ENCODE assay signal across 9 cellular contexts in genomic region chr12:103858953-103859601, GRCh38. TPM values are rescaled to one million over a fixed set of nuclear protein-coding genes. Genes with fewer than 3 reads are reported as not detected.
DNase-seq lines count a peak whose midpoint lies in the region; ATAC-seq and TF ChIP-seq lines count a peak whose summit lies in the region.
"Had no signal": no experiment of that assay in that cellular context is flagged by ENCODE, and none has a peak within 500 bp of the region (broad histone marks: within the 10 kb centered on the region; RNA-seq: fewer than 3 reads in every experiment).

No MANE protein-coding gene starts in this region.

- peaks cover 48% of the 10 kb centered on the region for H3K4me1 Mint-ChIP-seq in Calu3 (ENCODE audit: low read depth, unreplicated experiment)
- peaks cover 0 to 3% of the 10 kb centered on the region in 2 donors for H3K4me1 Mint-ChIP-seq in natural killer cell treated with Interleukin-12 subunit alpha and Interleukin-12 subunit beta and Interleukin-15 and Interleukin-18, amount 100 ng/mL, for 72 hours (ENCODE audit: low read depth in 2 of 2)
- no peaks in the 10 kb centered on the region for H3K4me1 Mint-ChIP-seq in nephron progenitor cell

- H3K36me3 ChIP-seq in SJSA1: no peaks in the 10 kb centered on the region
- H3K36me3 ChIP-seq in spleen: no peaks in the 10 kb centered on the region

- H3K9me3 ChIP-seq in SJSA1 (replicated peaks) (no peaks in the 10 kb centered on the region), spleen (no peaks in the 10 kb centered on the region)

- peaks cover 64% of the 10 kb centered on the region for H3K4me1 ChIP-seq in SJSA1 (replicated peaks)
- no peaks in the 10 kb centered on the region for H3K4me1 ChIP-seq in spleen

- intact Hi-C loops in Calu3 (cut with micrococcal nuclease; ENCODE audit: unreplicated experiment): loop anchor here (1.0 kb wide), 1 partner anchor 59 kb away; no protein-coding TSS in a partner anchor
- intact Hi-C loops in spleen (cut with DNase I; ENCODE audit: low total_unique reads): no loop called here

- 73 to 92% (median 78%) methylated on average over 10 of the region's 10 CpGs for WGBS in spleen, 5 donors

- H3K9me3 Mint-ChIP-seq in Calu3 (ENCODE audit: low read depth, unreplicated experiment) (peaks cover 4% of the 10 kb centered on the region), nephron progenitor cell (no peaks in the 10 kb centered on the region)
- H3K9me3 Mint-ChIP-seq in natural killer cell treated with Interleukin-12 subunit alpha and Interleukin-12 subunit beta and Interleukin-15 and Interleukin-18, amount 100 ng/mL, for 72 hours: no peaks in the 10 kb centered on the region

- no peak for TF ChIP-seq POLR2A in spleen (IDR thresholded peaks at IDR 0.05)

- H3K4me3 ChIP-seq in SJSA1 (no peak overlapping the region), spleen (no peak overlapping the region)

- peak; percentile 87 for DNase-seq in Calu3
- DNase-seq in SJSA1 (ENCODE audit: low read depth in 1 of 2, low spot score in 2 of 2): peak; percentile 87 to 93
- DNase-seq in fibroblast of the conjunctiva (ENCODE audit: low read depth): peak; percentile 95
- peak; percentile 20 for DNase-seq in pulmonary artery endothelial cell (ENCODE audit: low read depth, low spot score)
- no peak for DNase-seq in spleen
- DNase-seq in natural killer cell treated with Interleukin-12 subunit alpha and Interleukin-12 subunit beta and Interleukin-15 and Interleukin-18, amount 100 ng/mL, for 72 hours (ENCODE audit: low spot score): no peak
- no peak for DNase-seq in nephron progenitor cell
- DNase-seq in Ammon's horn (ENCODE audit: low spot score): no peak
- DNase-seq: stimulated activated CD4-positive, alpha-beta T cell treated with anti-CD3 and anti-CD28 coated beads, Interleukin-4, amount 100 ng/mL, for 24 hours had no signal

- H3K27ac ChIP-seq in SJSA1 (peak overlapping the region; percentile 92), spleen (no peak overlapping the region)

- H3K27me3 ChIP-seq in SJSA1 (replicated peaks) (no peaks in the 10 kb centered on the region), spleen (replicated peaks in 1 of 7) (peaks cover 0 to 4% (median 0%) of the 10 kb centered on the region in 7 donors)

- no peaks in the 10 kb centered on the region for H3K27me3 Mint-ChIP-seq in Calu3 (ENCODE audit: unreplicated experiment)
- H3K27me3 Mint-ChIP-seq in natural killer cell treated with Interleukin-12 subunit alpha and Interleukin-12 subunit beta and Interleukin-15 and Interleukin-18, amount 100 ng/mL, for 72 hours: peaks cover 0 to 3% of the 10 kb centered on the region in 2 donors
- H3K27me3 Mint-ChIP-seq in nephron progenitor cell (ENCODE audit: low read depth, poor library complexity): peaks cover 3% of the 10 kb centered on the region

- no peak for ATAC-seq in natural killer cell treated with Interleukin-12 subunit alpha and Interleukin-12 subunit beta and Interleukin-15 and Interleukin-18, amount 100 ng/mL, for 72 hours

- H3K27ac Mint-ChIP-seq in Calu3 (ENCODE audit: unreplicated experiment) (peak overlapping the region; percentile 81), nephron progenitor cell (no peak overlapping the region)
- no peak overlapping the region for H3K27ac Mint-ChIP-seq in natural killer cell treated with Interleukin-12 subunit alpha and Interleukin-12 subunit beta and Interleukin-15 and Interleukin-18, amount 100 ng/mL, for 72 hours

- H3K36me3 Mint-ChIP-seq in Calu3 (ENCODE audit: insufficient read depth, unreplicated experiment) (peaks cover 12% of the 10 kb centered on the region), nephron progenitor cell (ENCODE audit: low read depth) (no peaks in the 10 kb centered on the region)
- H3K36me3 Mint-ChIP-seq in natural killer cell treated with Interleukin-12 subunit alpha and Interleukin-12 subunit beta and Interleukin-15 and Interleukin-18, amount 100 ng/mL, for 72 hours: no peaks in the 10 kb centered on the region

- CTCF ChIA-PET in Calu3 (lab: Charles Lee): interaction anchor here (0.8 to 1.0 kb wide), 3 partner anchors 17 to 79 kb away, joined by 3 to 4 read pairs (median 3); partner anchors contain the start of gene NT5DC3

- BruUV-seq in Calu3 (replicated peaks; lab: Mats Ljungman, UMichigan): TSS peak; percentile 100

- TF ChIP-seq CTCF in Calu3 (IDR thresholded peaks at IDR 0.05; ENCODE audit: unreplicated experiment): no peak
- TF ChIP-seq CTCF in spleen (IDR thresholded peaks at IDR 0.05 in 8 of 11, conservative IDR thresholded peaks at IDR 0.05 in 3 of 11): no peak
- TF ChIP-seq CTCF in nephron progenitor cell (IDR thresholded peaks at IDR 0.05): no peak

- H3K4me3 Mint-ChIP-seq in Calu3 (ENCODE audit: low read depth, unreplicated experiment) (no peak overlapping the region), nephron progenitor cell (no peak overlapping the region)
- no peak overlapping the region for H3K4me3 Mint-ChIP-seq in natural killer cell treated with Interleukin-12 subunit alpha and Interleukin-12 subunit beta and Interleukin-15 and Interleukin-18, amount 100 ng/mL, for 72 hours

RNA-seq across cellular contexts. Expression of gene NT5DC3, which starts 18.0 kb away (rescaled TPM):
- total RNA-seq in Calu3 (2022) (18.1 and 24.0 TPM in 2 replicates), pulmonary artery endothelial cell (4.2 and 5.3 TPM in 2 replicates), spleen (1 to 10 TPM; 2.8 to 8.0 (median 3.2) TPM)
- total RNA-seq in SJSA1 (2014; rRNA removed; shearing (Covaris generic)): 7.0 and 15.4 TPM in 2 replicates
- 1 to 10 TPM in 1 of 3 donors, under 1 TPM in 2; 0.56 to 1.2 (median 0.86) TPM for polyA plus RNA-seq in spleen
- 10 to 100 TPM in 1 of 2 donors, 1 to 10 TPM in 1; 3.9 to 15.5 TPM for total RNA-seq in natural killer cell treated with Interleukin-12 subunit alpha and Interleukin-12 subunit beta and Interleukin-15 and Interleukin-18, amount 100 ng/mL, for 72 hours

Comparison
In these comparisons a context has a peak if more than half of its experiments do, and no peak if none do; other contexts are left out.
1. DNase-seq: peak in Calu3 (single experiment), SJSA1 (2 of 2), fibroblast of the conjunctiva (single experiment) and pulmonary artery endothelial cell (single experiment); none in spleen (single experiment), natural killer cell treated with Interleukin-12 subunit alpha and Interleukin-12 subunit beta and Interleukin-15 and Interleukin-18, amount 100 ng/mL, for 72 hours (single experiment), nephron progenitor cell (single experiment) and Ammon's horn (single experiment).